Comparison of ENCODE assay signal across 1 cellular context in genomic region chr3:50275996-50276761, GRCh38.
TF ChIP-seq lines count a peak whose summit lies in the region.

No MANE protein-coding gene starts in this region.

TF ChIP-seq in H1, 55 proteins besides CTCF, POLR2A, EP300 and RAD21:
- TF ChIP-seq KDM4A (IDR thresholded peaks at IDR 0.05; ENCODE audit: low read depth, low read length, severe bottlenecking) (peak; percentile 95), CBX8 (IDR thresholded peaks at IDR 0.05; ENCODE audit: borderline replicate concordance, low read depth, low read length) (no peak), HDAC2 (IDR thresholded peaks at IDR 0.05; ENCODE audit: borderline replicate concordance in 1 of 2, low read depth in 2 of 2, low read length in 2 of 2) (peak in 1 of 2 experiments; percentile 60; a peak in 1 of 4 replicates), GABPA (IDR thresholded peaks at IDR 0.05; ENCODE audit: borderline replicate concordance, insufficient read depth, low read length) (peak; percentile 76; the same call in 1 of the 2 replicates), ZNF274 (IDR thresholded peaks at IDR 0.05; ENCODE audit: borderline replicate concordance, extremely low read depth, low read length) (no peak), USF2 (IDR thresholded peaks at IDR 0.05; ENCODE audit: low read length) (no peak; the same call in 1 of the 2 replicates), RNF2 (IDR thresholded peaks at IDR 0.05; ENCODE audit: borderline replicate concordance, low read depth, low read length, missing control alignments, poor library complexity, severe bottlenecking) (no peak), CREB1 (IDR thresholded peaks at IDR 0.05) (peak; percentile 97), CHD1 (IDR thresholded peaks at IDR 0.05; ENCODE audit: low read depth, low read length) (no peak), NRF1 (IDR thresholded peaks at IDR 0.05; ENCODE audit: low read depth, low read length) (peak; percentile 3; the same call in 1 of the 2 replicates), ATF2 (IDR thresholded peaks at IDR 0.05; ENCODE audit: low read length) (no peak), E2F6 (IDR thresholded peaks at IDR 0.05) (peak; percentile 98), SIN3A (conservative IDR thresholded peaks at IDR 0.05 in 1 of 2, IDR thresholded peaks at IDR 0.05 in 1 of 2; ENCODE audit: low read depth in 1 of 2, low read length in 2 of 2) (peak in 1 of 2 experiments; percentile 47; a peak in 1 of 4 replicates), TCF12 (IDR thresholded peaks at IDR 0.05; ENCODE audit: low read depth, low read length) (no peak), SP1 (IDR thresholded peaks at IDR 0.05; ENCODE audit: low read depth, low read length) (no peak), NANOG (IDR thresholded peaks at IDR 0.05; ENCODE audit: insufficient read depth, low read depth, low read length, poor library complexity, severe bottlenecking) (no peak), GTF2F1 (IDR thresholded peaks at IDR 0.05; ENCODE audit: borderline replicate concordance, low read depth, low read length) (no peak), SAP30 (IDR thresholded peaks at IDR 0.05; ENCODE audit: insufficient read depth, insufficient replicate concordance, low read length) (no peak), POU5F1 (IDR thresholded peaks at IDR 0.05; ENCODE audit: low read depth, low read length) (no peak), SP4 (IDR thresholded peaks at IDR 0.05; ENCODE audit: low read length) (peak; percentile 56; the same call in 1 of the 2 replicates), RFX5 (IDR thresholded peaks at IDR 0.05; ENCODE audit: borderline replicate concordance, low read depth, low read length) (no peak), HDAC6 (IDR thresholded peaks at IDR 0.05; ENCODE audit: low read depth, low read length) (no peak), CBX5 (IDR thresholded peaks at IDR 0.05; ENCODE audit: low read depth, low read length) (no peak), SRF (IDR thresholded peaks at IDR 0.05; ENCODE audit: low read depth, low read length) (peak; percentile 74), MAFK (IDR thresholded peaks at IDR 0.05; ENCODE audit: low read depth, low read length) (no peak), CHD7 (IDR thresholded peaks at IDR 0.05; ENCODE audit: insufficient replicate concordance, low read length) (no peak), KDM1A (IDR thresholded peaks at IDR 0.05; ENCODE audit: borderline replicate concordance, low read length) (no peak), KDM5A (IDR thresholded peaks at IDR 0.05; ENCODE audit: low read length) (no peak), TAF1 (IDR thresholded peaks at IDR 0.05; ENCODE audit: low read depth, low read length) (0 out of 2 replicates have a peak, but pooled peaks have one; percentile 27), SIRT6 (IDR thresholded peaks at IDR 0.05; ENCODE audit: low read length) (no peak), POLR2AphosphoS5 (IDR thresholded peaks at IDR 0.05; ENCODE audit: low read depth, low read length) (no peak), SIX5 (IDR thresholded peaks at IDR 0.05; ENCODE audit: low read depth, low read length) (no peak), ASH2L (IDR thresholded peaks at IDR 0.05; ENCODE audit: low read length) (peak; percentile 15), BCL11A (IDR thresholded peaks at IDR 0.05; ENCODE audit: low read depth in 2 of 2, low read length in 2 of 2) (no peak), RBBP5 (IDR thresholded peaks at IDR 0.05; ENCODE audit: borderline replicate concordance, low read depth, low read length) (peak; percentile 63; the same call in 1 of the 2 replicates), CHD2 (IDR thresholded peaks at IDR 0.05; ENCODE audit: low read length) (no peak), ATF3 (IDR thresholded peaks at IDR 0.05; ENCODE audit: insufficient read depth, low read depth, low read length) (peak; percentile 84), RXRA (IDR thresholded peaks at IDR 0.05; ENCODE audit: insufficient read depth, low read depth, low read length) (no peak), PHF8 (conservative IDR thresholded peaks at IDR 0.05; ENCODE audit: low read depth, low read length) (no peak; the same call in 1 of the 2 replicates), TEAD4 (IDR thresholded peaks at IDR 0.05; ENCODE audit: low read depth, low read length) (no peak), CEBPB (IDR thresholded peaks at IDR 0.05; ENCODE audit: low read depth, low read length) (peak; percentile 67), SP2 (IDR thresholded peaks at IDR 0.05; ENCODE audit: low read length) (no peak), BRCA1 (IDR thresholded peaks at IDR 0.05; ENCODE audit: low read depth, low read length) (no peak), EGR1 (IDR thresholded peaks at IDR 0.05; ENCODE audit: borderline replicate concordance, low read depth, low read length) (no peak), JUND (IDR thresholded peaks at IDR 0.05; ENCODE audit: low read length) (no peak), CTBP2 (IDR thresholded peaks at IDR 0.05; ENCODE audit: borderline replicate concordance, insufficient read depth, insufficient read length, low read length) (no peak), MAX (IDR thresholded peaks at IDR 0.05) (peak; percentile 99), TBP (IDR thresholded peaks at IDR 0.05; ENCODE audit: low read depth, low read length) (0 out of 2 replicates have a peak, but pooled peaks have one; percentile 1), JUN (IDR thresholded peaks at IDR 0.05; ENCODE audit: low read depth, low read length) (no peak), FOSL1 (IDR thresholded peaks at IDR 0.05; ENCODE audit: insufficient read depth, low read depth, low read length) (no peak), YY1 (IDR thresholded peaks at IDR 0.05; ENCODE audit: low read depth, low read length) (no peak), EZH2 (IDR thresholded peaks at IDR 0.05; ENCODE audit: low read depth, low read length, severe bottlenecking) (peak; percentile 49), TAF7 (optimal IDR thresholded peaks at IDR 0.05; ENCODE audit: borderline replicate concordance, low read depth, low read length) (no peak), SUZ12 (IDR thresholded peaks at IDR 0.05; ENCODE audit: low read length) (no peak), BACH1 (IDR thresholded peaks at IDR 0.05; ENCODE audit: low read length) (no peak)
